In genomic region chr3:145854486-145854885, GRCh38 we compare ENCODE assay signal across 8 cellular contexts.
"Had no signal": no experiment of that assay in that cellular context is flagged by ENCODE, and none has a peak within 500 bp of the region (broad histone marks: within the 10 kb centered on the region; RNA-seq: fewer than 3 reads in every experiment).

No MANE protein-coding gene starts in this region.

- H3K4me3 ChIP-seq: GM23248, HAP-1 had no signal

- ATAC-seq: HCT116, HepG2 had no signal

- DNase-seq: GM23248, GOT3, H7, HFFc6, KBM-7 had no signal
